ENCODE assay signal across 8 cellular contexts in genomic region chr1:59292557-59292956, GRCh38.
DNase-seq lines count a peak whose midpoint lies in the region; ATAC-seq, FAIRE-seq and TF ChIP-seq lines count a peak whose summit lies in the region.

No MANE protein-coding gene starts in this region.

- no peak for FAIRE-seq in RCC 7860 (lab: Jason Lieb, UNC)

- TF ChIP-seq POLR2A in erythroblast (IDR thresholded peaks at IDR 0.05; ENCODE audit: low read length), result no peak

- CTCF ChIA-PET in HEK293T (lab: Yijun Ruan, JAX), result interaction anchor here (0.6 kb wide), 1 partner anchor 552 kb away, joined by 3 read pairs; no protein-coding TSS in a partner anchor

- DNase-seq in GM13976 (ENCODE audit: low spot score) (peak; percentile 58), NAMALWA (ENCODE audit: low spot score) (peak; percentile 25), erythroblast (lab: John Stamatoyannopoulos, UW) (peak; percentile 43 to 70), pons (ENCODE audit: low spot score) (peak; percentile 83), HEK293T (ENCODE audit: extremely low spot score) (no peak), RCC 7860 (ENCODE audit: low spot score) (no peak)

- ATAC-seq in HG03135 (IDR thresholded peaks at IDR 0.05; ENCODE audit: unreplicated experiment) (no peak), HG03354 (IDR thresholded peaks at IDR 0.05; ENCODE audit: poor library complexity, severe bottlenecking, unreplicated experiment) (no peak)

- POLR2A ChIA-PET in HEK293T (lab: Yijun Ruan, JAX), result no interaction called here

- in situ Hi-C loops in GM13976 (cut with MboI; ENCODE audit: low sequenced_read_pairs, unreplicated experiment), result loop anchor here (25.0 kb wide), 1 partner anchor 505 kb away; the partner anchor contains the start of gene JUN

- TF ChIP-seq CTCF in GM13976 (IDR thresholded peaks at IDR 0.05; ENCODE audit: borderline replicate concordance, control extremely low read depth, extremely low read depth, insufficient read depth, missing control alignments), result no peak

TF ChIP-seq in HEK293T, 16 proteins besides CTCF, POLR2A, EP300 and RAD21:
- TF ChIP-seq BHLHE40 (IDR thresholded peaks at IDR 0.05; ENCODE audit: borderline replicate concordance) (no peak), FOXA1 (IDR thresholded peaks at IDR 0.05) (no peak), SUZ12 (IDR thresholded peaks at IDR 0.05) (no peak), LEF1 (IDR thresholded peaks at IDR 0.05; ENCODE audit: borderline replicate concordance) (no peak), PKNOX1 (IDR thresholded peaks at IDR 0.05) (no peak), ZNF384 (IDR thresholded peaks at IDR 0.05) (no peak), NFRKB (IDR thresholded peaks at IDR 0.05) (no peak), FOXM1 (IDR thresholded peaks at IDR 0.05; ENCODE audit: borderline replicate concordance) (no peak), ARNT (IDR thresholded peaks at IDR 0.05) (no peak), ELF4 (IDR thresholded peaks at IDR 0.05) (no peak), TARDBP (IDR thresholded peaks at IDR 0.05) (no peak), HDGF (IDR thresholded peaks at IDR 0.05; ENCODE audit: borderline replicate concordance) (no peak), SP1 (IDR thresholded peaks at IDR 0.05) (no peak), FOXK2 (IDR thresholded peaks at IDR 0.05) (no peak), CTBP1 (IDR thresholded peaks at IDR 0.05; ENCODE audit: borderline replicate concordance) (no peak), L3MBTL2 (conservative IDR thresholded peaks at IDR 0.05) (no peak)

Comparison
In these comparisons a context has a peak if more than half of its experiments do, and no peak if none do; other contexts are left out.
1. DNase-seq: peak in GM13976 (single experiment), NAMALWA (single experiment), erythroblast (2 of 2) and pons (single experiment); none in HEK293T (single experiment) and RCC 7860 (single experiment).